1 cellular context compared by ENCODE assay signal in the genomic region with DNA sequence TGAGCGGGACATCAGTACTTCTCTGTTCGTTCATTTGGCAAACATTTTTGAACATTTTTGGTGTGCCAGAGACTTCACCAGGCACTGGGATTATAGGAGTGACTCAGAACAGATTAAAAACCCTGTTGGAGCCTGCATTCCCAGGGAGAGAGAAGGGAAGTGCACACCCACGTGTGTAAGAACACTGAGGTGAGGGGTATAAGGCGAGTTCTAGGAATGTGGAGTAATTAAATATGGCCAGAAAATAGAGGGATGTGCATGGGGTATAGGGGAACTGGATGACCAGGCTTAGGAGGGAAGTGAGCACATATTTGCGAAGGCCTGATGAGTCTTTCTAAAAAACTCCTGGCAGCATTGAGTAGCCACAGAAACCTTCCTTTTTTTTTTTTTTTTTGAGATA.
TF ChIP-seq lines count a peak whose summit lies in the region.

No MANE protein-coding gene starts in this region.

TF ChIP-seq in SK-N-SH, 30 proteins besides CTCF, POLR2A, EP300 and RAD21 (continued from another document):
- TF ChIP-seq TEAD4 (IDR thresholded peaks at IDR 0.05; ENCODE audit: borderline replicate concordance, insufficient read depth) (no peak), RXRA (IDR thresholded peaks at IDR 0.05; ENCODE audit: borderline replicate concordance, low read depth) (no peak), YY1 (IDR thresholded peaks at IDR 0.05; ENCODE audit: low read depth) (no peak), MEF2A (IDR thresholded peaks at IDR 0.05; ENCODE audit: borderline replicate concordance, low read depth) (no peak), NFIC (IDR thresholded peaks at IDR 0.05; ENCODE audit: borderline replicate concordance) (no peak), TCF12 (IDR thresholded peaks at IDR 0.05) (no peak), FOXJ3 (CRISPR knock-in tag; IDR thresholded peaks at IDR 0.05) (no peak), NRF1 (IDR thresholded peaks at IDR 0.05; ENCODE audit: low read depth, low read length) (no peak), GABPA (IDR thresholded peaks at IDR 0.05; ENCODE audit: low read depth) (no peak), SMC3 (IDR thresholded peaks at IDR 0.05; ENCODE audit: low read depth, low read length) (no peak), EZH2phosphoT487 (IDR thresholded peaks at IDR 0.05; ENCODE audit: borderline replicate concordance, low read depth) (no peak), SIN3A (IDR thresholded peaks at IDR 0.05; ENCODE audit: borderline replicate concordance, low read depth, low read length) (no peak)
- TF ChIP-seq, protein P1, sequence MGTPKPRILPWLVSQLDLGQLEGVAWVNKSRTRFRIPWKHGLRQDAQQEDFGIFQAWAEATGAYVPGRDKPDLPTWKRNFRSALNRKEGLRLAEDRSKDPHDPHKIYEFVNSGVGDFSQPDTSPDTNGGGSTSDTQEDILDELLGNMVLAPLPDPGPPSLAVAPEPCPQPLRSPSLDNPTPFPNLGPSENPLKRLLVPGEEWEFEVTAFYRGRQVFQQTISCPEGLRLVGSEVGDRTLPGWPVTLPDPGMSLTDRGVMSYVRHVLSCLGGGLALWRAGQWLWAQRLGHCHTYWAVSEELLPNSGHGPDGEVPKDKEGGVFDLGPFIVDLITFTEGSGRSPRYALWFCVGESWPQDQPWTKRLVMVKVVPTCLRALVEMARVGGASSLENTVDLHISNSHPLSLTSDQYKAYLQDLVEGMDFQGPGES (IDR thresholded peaks at IDR 0.05; ENCODE audit: low read depth, low read length): no peak
- TF ChIP-seq, protein P2, sequence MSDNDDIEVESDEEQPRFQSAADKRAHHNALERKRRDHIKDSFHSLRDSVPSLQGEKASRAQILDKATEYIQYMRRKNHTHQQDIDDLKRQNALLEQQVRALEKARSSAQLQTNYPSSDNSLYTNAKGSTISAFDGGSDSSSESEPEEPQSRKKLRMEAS (IDR thresholded peaks at IDR 0.05; ENCODE audit: low read depth): no peak
- TF ChIP-seq, protein P3, sequence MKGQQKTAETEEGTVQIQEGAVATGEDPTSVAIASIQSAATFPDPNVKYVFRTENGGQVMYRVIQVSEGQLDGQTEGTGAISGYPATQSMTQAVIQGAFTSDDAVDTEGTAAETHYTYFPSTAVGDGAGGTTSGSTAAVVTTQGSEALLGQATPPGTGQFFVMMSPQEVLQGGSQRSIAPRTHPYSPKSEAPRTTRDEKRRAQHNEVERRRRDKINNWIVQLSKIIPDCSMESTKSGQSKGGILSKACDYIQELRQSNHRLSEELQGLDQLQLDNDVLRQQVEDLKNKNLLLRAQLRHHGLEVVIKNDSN (IDR thresholded peaks at IDR 0.05; ENCODE audit: borderline replicate concordance, low read depth): no peak
- TF ChIP-seq, protein P4, sequence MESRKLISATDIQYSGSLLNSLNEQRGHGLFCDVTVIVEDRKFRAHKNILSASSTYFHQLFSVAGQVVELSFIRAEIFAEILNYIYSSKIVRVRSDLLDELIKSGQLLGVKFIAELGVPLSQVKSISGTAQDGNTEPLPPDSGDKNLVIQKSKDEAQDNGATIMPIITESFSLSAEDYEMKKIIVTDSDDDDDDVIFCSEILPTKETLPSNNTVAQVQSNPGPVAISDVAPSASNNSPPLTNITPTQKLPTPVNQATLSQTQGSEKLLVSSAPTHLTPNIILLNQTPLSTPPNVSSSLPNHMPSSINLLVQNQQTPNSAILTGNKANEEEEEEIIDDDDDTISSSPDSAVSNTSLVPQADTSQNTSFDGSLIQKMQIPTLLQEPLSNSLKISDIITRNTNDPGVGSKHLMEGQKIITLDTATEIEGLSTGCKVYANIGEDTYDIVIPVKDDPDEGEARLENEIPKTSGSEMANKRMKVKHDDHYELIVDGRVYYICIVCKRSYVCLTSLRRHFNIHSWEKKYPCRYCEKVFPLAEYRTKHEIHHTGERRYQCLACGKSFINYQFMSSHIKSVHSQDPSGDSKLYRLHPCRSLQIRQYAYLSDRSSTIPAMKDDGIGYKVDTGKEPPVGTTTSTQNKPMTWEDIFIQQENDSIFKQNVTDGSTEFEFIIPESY (IDR thresholded peaks at IDR 0.05; ENCODE audit: borderline replicate concordance, low read depth): no peak
